ENCODE assay signal across 13 cellular contexts in genomic region chr1:226945106-226945857, GRCh38. TPM values are rescaled to one million over a fixed set of nuclear protein-coding genes. Genes with fewer than 3 reads are reported as not detected.
DNase-seq lines count a peak whose midpoint lies in the region; ATAC-seq lines count a peak whose summit lies in the region.
"Had no signal": no experiment of that assay in that cellular context is flagged by ENCODE, and none has a peak within 500 bp of the region (broad histone marks: within the 10 kb centered on the region; RNA-seq: fewer than 3 reads in every experiment).

No MANE protein-coding gene starts in this region.

- peaks cover 5% of the 10 kb centered on the region for H3K36me3 ChIP-seq in CD4-positive, CD25-positive, alpha-beta regulatory T cell (ENCODE audit: control insufficient read depth, insufficient read depth, low read length)
- H3K36me3 ChIP-seq in mucosa of rectum (ENCODE audit: control insufficient read depth in 2 of 2, insufficient read depth in 2 of 2, low read length in 2 of 2) = peaks cover 0 to 4% of the 10 kb centered on the region in 2 donors
- H3K36me3 ChIP-seq: thoracic aorta, WERI-Rb-1 had no signal

- H3K9me3 ChIP-seq in CD4-positive, CD25-positive, alpha-beta regulatory T cell (ENCODE audit: control insufficient read depth in 2 of 2, low read length in 2 of 2) = no peaks in the 10 kb centered on the region
- H3K9me3 ChIP-seq in mucosa of rectum (ENCODE audit: control insufficient read depth in 2 of 2, low read length in 2 of 2) = no peaks in the 10 kb centered on the region
- H3K9me3 ChIP-seq: thoracic aorta had no signal

- H3K9ac ChIP-seq in mucosa of rectum (ENCODE audit: low read depth in 1 of 2, low read length in 2 of 2) = peak overlapping the region; percentile 36

- peak overlapping the region; percentile 32 to 82 (median 78) for H3K27ac Mint-ChIP-seq in CD4-positive, CD25-positive, alpha-beta regulatory T cell
- H3K27ac Mint-ChIP-seq in dendritic cell treated with granulocyte-macrophage colony-stimulating factor and Interleukin-4, amounts not matched to agents 40 ng/mL and 50 ng/mL, for 4 days = peak overlapping the region; percentile 41
- no peak overlapping the region for H3K27ac Mint-ChIP-seq in activated T-cell treated with anti-CD3 and anti-CD28 coated beads, Interleukin-2, amount 50 U/mL, for 72 hours
- H3K27ac Mint-ChIP-seq: CD8-positive, alpha-beta T cell had no signal

- no peak for ATAC-seq in CD4-positive, CD25-positive, alpha-beta regulatory T cell (ENCODE audit: low read depth in 2 of 2)
- ATAC-seq in activated T-cell treated with anti-CD3 and anti-CD28 coated beads, Interleukin-2, amount 50 U/mL, for 72 hours (replicated peaks in 1 of 2) = no peak
- ATAC-seq: CD8-positive, alpha-beta T cell had no signal

- H3K27ac ChIP-seq in CD4-positive, CD25-positive, alpha-beta regulatory T cell (ENCODE audit: insufficient read depth, low read length, poor library complexity, severe bottlenecking) = no peak overlapping the region
- peak overlapping the region; percentile 80 to 81 for H3K27ac ChIP-seq in mucosa of rectum (ENCODE audit: low read depth in 2 of 2, low read length in 2 of 2)
- H3K27ac ChIP-seq: thoracic aorta, WERI-Rb-1 had no signal

- intact Hi-C loops in dendritic cell treated with granulocyte-macrophage colony-stimulating factor and Interleukin-4, amounts not matched to agents 40 ng/mL and 50 ng/mL, for 4 days (cut with micrococcal nuclease) = loop anchor here (10.0 kb wide), 1 partner anchor 310 kb away; no protein-coding TSS in a partner anchor

- DNase-seq in CD4-positive, CD25-positive, alpha-beta regulatory T cell = no peak
- DNase-seq in NCI-H1417 (lab: John Stamatoyannopoulos, UW) (peak; percentile 21 to 92 (median 78)), foreskin melanocyte (no peak), T-helper 2 cell (no peak)
- DNase-seq in activated T-cell treated with anti-CD3 and anti-CD28 coated beads, Interleukin-2, amount 50 U/mL, for 72 hours = no peak
- no peak for DNase-seq in effector CD8-positive, alpha-beta T cell (lab: John Stamatoyannopoulos, UW)
- DNase-seq: amygdala; CD8-positive, alpha-beta T cell; WERI-Rb-1 had no signal

- H3K36me3 Mint-ChIP-seq in CD4-positive, CD25-positive, alpha-beta regulatory T cell = peaks cover 28% of the 10 kb centered on the region
- H3K36me3 Mint-ChIP-seq in dendritic cell treated with granulocyte-macrophage colony-stimulating factor and Interleukin-4, amounts not matched to agents 40 ng/mL and 50 ng/mL, for 4 days (ENCODE audit: low read depth) = peaks cover 29% of the 10 kb centered on the region
- H3K36me3 Mint-ChIP-seq in activated T-cell treated with anti-CD3 and anti-CD28 coated beads, Interleukin-2, amount 50 U/mL, for 72 hours (ENCODE audit: insufficient read depth in 2 of 2) = peaks cover 0 to 2% of the 10 kb centered on the region in 2 donors

- H3K9me3 Mint-ChIP-seq in CD4-positive, CD25-positive, alpha-beta regulatory T cell = peaks cover 0 to 2% (median 0%) of the 10 kb centered on the region in 7 donors
- H3K9me3 Mint-ChIP-seq in dendritic cell treated with granulocyte-macrophage colony-stimulating factor and Interleukin-4, amounts not matched to agents 40 ng/mL and 50 ng/mL, for 4 days = peaks cover 8% of the 10 kb centered on the region
- H3K9me3 Mint-ChIP-seq in activated T-cell treated with anti-CD3 and anti-CD28 coated beads, Interleukin-2, amount 50 U/mL, for 72 hours = peaks cover 0 to 2% of the 10 kb centered on the region in 2 donors
- H3K9me3 Mint-ChIP-seq: CD8-positive, alpha-beta T cell had no signal

- H3K27me3 Mint-ChIP-seq in CD4-positive, CD25-positive, alpha-beta regulatory T cell = no peaks in the 10 kb centered on the region
- H3K27me3 Mint-ChIP-seq in dendritic cell treated with granulocyte-macrophage colony-stimulating factor and Interleukin-4, amounts not matched to agents 40 ng/mL and 50 ng/mL, for 4 days = no peaks in the 10 kb centered on the region
- H3K27me3 Mint-ChIP-seq in activated T-cell treated with anti-CD3 and anti-CD28 coated beads, Interleukin-2, amount 50 U/mL, for 72 hours (ENCODE audit: low read depth) = no peaks in the 10 kb centered on the region

- peaks cover 20 to 91% (median 57%) of the 10 kb centered on the region in 4 donors for H3K4me1 Mint-ChIP-seq in CD4-positive, CD25-positive, alpha-beta regulatory T cell
- peaks cover 71% of the 10 kb centered on the region for H3K4me1 Mint-ChIP-seq in dendritic cell treated with granulocyte-macrophage colony-stimulating factor and Interleukin-4, amounts not matched to agents 40 ng/mL and 50 ng/mL, for 4 days (ENCODE audit: low read depth)
- peaks cover 63% of the 10 kb centered on the region for H3K4me1 Mint-ChIP-seq in activated T-cell treated with anti-CD3 and anti-CD28 coated beads, Interleukin-2, amount 50 U/mL, for 72 hours (ENCODE audit: low read depth)

- H3K4me3 Mint-ChIP-seq in CD4-positive, CD25-positive, alpha-beta regulatory T cell = no peak overlapping the region
- no peak overlapping the region for H3K4me3 Mint-ChIP-seq in dendritic cell treated with granulocyte-macrophage colony-stimulating factor and Interleukin-4, amounts not matched to agents 40 ng/mL and 50 ng/mL, for 4 days
- H3K4me3 Mint-ChIP-seq in activated T-cell treated with anti-CD3 and anti-CD28 coated beads, Interleukin-2, amount 50 U/mL, for 72 hours = no peak overlapping the region
- H3K4me3 Mint-ChIP-seq: CD8-positive, alpha-beta T cell had no signal

- peaks cover 27% of the 10 kb centered on the region for H3K4me1 ChIP-seq in CD4-positive, CD25-positive, alpha-beta regulatory T cell (ENCODE audit: control insufficient read depth, insufficient read depth, low read length, poor library complexity, severe bottlenecking)
- H3K4me1 ChIP-seq in mucosa of rectum (ENCODE audit: control insufficient read depth in 2 of 2, insufficient read depth in 2 of 2, low read length in 2 of 2) = peaks cover 47 to 55% of the 10 kb centered on the region in 2 donors

- no peaks in the 10 kb centered on the region for H3K27me3 ChIP-seq in CD4-positive, CD25-positive, alpha-beta regulatory T cell (ENCODE audit: control insufficient read depth, insufficient read depth, low read length)
- no peaks in the 10 kb centered on the region for H3K27me3 ChIP-seq in mucosa of rectum (ENCODE audit: control insufficient read depth in 2 of 2, insufficient read depth in 2 of 2, low read length in 2 of 2)

- no peak overlapping the region for H3K4me3 ChIP-seq in CD4-positive, CD25-positive, alpha-beta regulatory T cell (ENCODE audit: low read depth, low read length)
- peak overlapping the region; percentile 6 to 25 for H3K4me3 ChIP-seq in mucosa of rectum (ENCODE audit: low read length in 2 of 2)
- H3K4me3 ChIP-seq: smooth muscle cell, thoracic aorta had no signal

RNA-seq across cellular contexts. Expression of gene COQ8A, which starts 5.2 kb away (rescaled TPM):
- 44.1 TPM for total RNA-seq in CD4-positive, CD25-positive, alpha-beta regulatory T cell
- polyA plus RNA-seq in CD4-positive, CD25-positive, alpha-beta regulatory T cell = 10 to 100 TPM; 53.1 to 60.1 (median 56.4) TPM
- total RNA-seq in activated T-cell treated with anti-CD3 and anti-CD28 coated beads, Interleukin-2, amount 50 U/mL, for 72 hours = 10 to 100 TPM; 24.2 to 32.2 TPM

Comparison
In these comparisons a context has a peak if more than half of its experiments do, and no peak if none do; other contexts are left out.
1. DNase-seq: peak in NCI-H1417 (3 of 3); none in CD4-positive, CD25-positive, alpha-beta regulatory T cell (0 of 3), activated T-cell treated with anti-CD3 and anti-CD28 coated beads, Interleukin-2, amount 50 U/mL, for 72 hours (0 of 2), foreskin melanocyte (single experiment), effector CD8-positive, alpha-beta T cell (single experiment) and T-helper 2 cell (0 of 5).